Comparison of ENCODE assay signal across 1 cellular context in genomic region chr2:121804340-121804739, GRCh38.
TF ChIP-seq lines count a peak whose summit lies in the region.

No MANE protein-coding gene starts in this region.

TF ChIP-seq in HEK293, 187 proteins besides CTCF, POLR2A, EP300 and RAD21 (continued from another document and continues in another):
- TF ChIP-seq ZSCAN4 (tag by site-specific recombination; IDR thresholded peaks at IDR 0.05) (0 out of 2 replicates have a peak, but pooled peaks have one; percentile 31), ZNF704 (tag by site-specific recombination; IDR thresholded peaks at IDR 0.05) (no peak), ZNF510 (tag by site-specific recombination; IDR thresholded peaks at IDR 0.05; ENCODE audit: insufficient replicate concordance) (no peak), ZNF660 (tag by site-specific recombination; IDR thresholded peaks at IDR 0.05) (peak; percentile 78), ZFP69B (tag by site-specific recombination; IDR thresholded peaks at IDR 0.05) (no peak), ZNF513 (tag by site-specific recombination; IDR thresholded peaks at IDR 0.05) (no peak), ZNF138 (tag by site-specific recombination; IDR thresholded peaks at IDR 0.05; ENCODE audit: borderline replicate concordance) (no peak), ZNF37A (tag by site-specific recombination; IDR thresholded peaks at IDR 0.05) (no peak), ZNF423 (tag by site-specific recombination; IDR thresholded peaks at IDR 0.05) (no peak), ZBTB11 (tag by site-specific recombination; conservative IDR thresholded peaks at IDR 0.05; ENCODE audit: low read depth) (peak; percentile 45; the same call in 1 of the 2 replicates), ZNF26 (tag by site-specific recombination; IDR thresholded peaks at IDR 0.05) (no peak), ZFP37 (tag by site-specific recombination; IDR thresholded peaks at IDR 0.05) (no peak), ZFP41 (tag by site-specific recombination; IDR thresholded peaks at IDR 0.05; ENCODE audit: borderline replicate concordance) (no peak), FEZF1 (tag by site-specific recombination; IDR thresholded peaks at IDR 0.05) (0 out of 2 replicates have a peak, but pooled peaks have one; percentile 46), KLF17 (tag by site-specific recombination; IDR thresholded peaks at IDR 0.05) (0 out of 2 replicates have a peak, but pooled peaks have one; percentile 14), ZNF830 (tag by site-specific recombination; IDR thresholded peaks at IDR 0.05; ENCODE audit: low read depth) (no peak), ZNF157 (tag by site-specific recombination; IDR thresholded peaks at IDR 0.05) (no peak), ZNF629 (tag by site-specific recombination; IDR thresholded peaks at IDR 0.05) (peak; percentile 87), ZNF518A (tag by site-specific recombination; conservative IDR thresholded peaks at IDR 0.05; ENCODE audit: low read depth) (peak; percentile 31), ZBTB6 (tag by site-specific recombination; IDR thresholded peaks at IDR 0.05) (no peak), ZXDB (tag by site-specific recombination; IDR thresholded peaks at IDR 0.05) (no peak), ZNF791 (tag by site-specific recombination; IDR thresholded peaks at IDR 0.05) (no peak), ZNF600 (tag by site-specific recombination; IDR thresholded peaks at IDR 0.05) (peak; percentile 70; the same call in 1 of the 2 replicates), ZBTB21 (tag by site-specific recombination; IDR thresholded peaks at IDR 0.05) (peak; percentile 70), PRDM6 (tag by site-specific recombination; IDR thresholded peaks at IDR 0.05) (0 out of 2 replicates have a peak, but pooled peaks have one; percentile 22), PRDM10 (tag by site-specific recombination; IDR thresholded peaks at IDR 0.05) (peak; percentile 90), ZNF121 (tag by site-specific recombination; IDR thresholded peaks at IDR 0.05) (no peak), ZNF747 (tag by site-specific recombination; IDR thresholded peaks at IDR 0.05) (no peak), ZNF274 (IDR thresholded peaks at IDR 0.05; ENCODE audit: low read length) (no peak), ZNF274 (tag by site-specific recombination; IDR thresholded peaks at IDR 0.05; ENCODE audit: borderline replicate concordance) (no peak), GLI4 (tag by site-specific recombination; IDR thresholded peaks at IDR 0.05) (no peak), ZNF239 (tag by site-specific recombination; IDR thresholded peaks at IDR 0.05) (no peak)
